ENCODE assay signal across 9 cellular contexts in genomic region chr18:63119647-63120046, GRCh38.
A peak's percentile ranks its signal among the peaks of the same experiment; 100 is the strongest.
DNase-seq lines count a peak whose midpoint lies in the region; ATAC-seq and FAIRE-seq lines count a peak whose summit lies in the region.
"Had no signal": no experiment of that assay in that cellular context is flagged by ENCODE, and none has a peak within 500 bp of the region (broad histone marks: within the 10 kb centered on the region; RNA-seq: fewer than 3 reads in every experiment).

No MANE protein-coding gene starts in this region.

- ATAC-seq in GM18858 (IDR thresholded peaks at IDR 0.05; ENCODE audit: unreplicated experiment), result no peak

- DNase-seq in DMS153 treated with DMSO at 0.1 percent for 48 hours (lab: John Stamatoyannopoulos, UW; ENCODE audit: unreplicated experiment) (peak; percentile 19), DMS153 (lab: John Stamatoyannopoulos, UW) (no peak), HTR-8/SVneo (ENCODE audit: insufficient read length, low spot score) (peak; percentile 23), SK-N-MC (ENCODE audit: low read depth, low spot score) (no peak), fibroblast of gingiva (ENCODE audit: low read depth) (peak; percentile 15), posterior cingulate gyrus (peak in 9 of 10 donors; percentile 21 to 94 (median 61)), islet precursor cell (no peak)

- no peak overlapping the region for H3K4me3 ChIP-seq in SK-N-MC

- no peak for FAIRE-seq in HTR-8/SVneo (lab: Jason Lieb, UNC)
- FAIRE-seq: A204.1 had no signal

- intact Hi-C loops in posterior cingulate gyrus (cut with DNase I), result loop anchor here (1.0 to 10.0 kb wide), 2 partner anchors 95 to 204 kb away; no protein-coding TSS in a partner anchor

- H3K27ac ChIP-seq in SK-N-MC, result peak overlapping the region; percentile 73

- peak overlapping the region; percentile 43 for H3K9ac ChIP-seq in SK-N-MC (ENCODE audit: insufficient read length)

- no peaks in the 10 kb centered on the region for H3K9me3 ChIP-seq in SK-N-MC (ENCODE audit: low read depth, low read length)

- no peaks in the 10 kb centered on the region for H3K36me3 ChIP-seq in SK-N-MC (ENCODE audit: insufficient read depth, low read length)

Comparison
In these comparisons a context has a peak if more than half of its experiments do, and no peak if none do; other contexts are left out.
1. DNase-seq: peak in DMS153 treated with DMSO at 0.1 percent for 48 hours (single experiment), HTR-8/SVneo (single experiment), fibroblast of gingiva (single experiment) and posterior cingulate gyrus (9 of 10); none in DMS153 (single experiment), SK-N-MC (single experiment) and islet precursor cell (single experiment).